9 cellular contexts compared by ENCODE assay signal in genomic region chr11:72227316-72228228, GRCh38. TPM values are rescaled to one million over a fixed set of nuclear protein-coding genes. Genes with fewer than 3 reads are reported as not detected.
A peak's percentile ranks its signal among the peaks of the same experiment; 100 is the strongest.
DNase-seq lines count a peak whose midpoint lies in the region; ATAC-seq, FAIRE-seq and TF ChIP-seq lines count a peak whose summit lies in the region.
"Had no signal": no experiment of that assay in that cellular context is flagged by ENCODE, and none has a peak within 500 bp of the region (broad histone marks: within the 10 kb centered on the region; RNA-seq: fewer than 3 reads in every experiment).

No MANE protein-coding gene starts in this region.

- POLR2A ChIA-PET in PC-3 (lab: Charles Lee; ENCODE audit: unreplicated experiment) (no interaction called here), HEK293T (lab: Yijun Ruan, JAX) (interaction anchor here (6.4 kb wide), 1 partner anchor 9 kb away, joined by 45 read pairs; no protein-coding TSS in a partner anchor)

- TF ChIP-seq CTCF in AG10803 (conservative IDR thresholded peaks at IDR 0.05; ENCODE audit: low read length) (no peak), PC-3 (conservative IDR thresholded peaks at IDR 0.05; ENCODE audit: low read depth, low read length) (no peak), lung (IDR thresholded peaks at IDR 0.05; ENCODE audit: control extremely low read depth, extremely low read depth) (no peak)

- H3K36me3 ChIP-seq in PC-3 (ENCODE audit: low read depth, low read length) (peaks cover 42% of the 10 kb centered on the region), lung (ENCODE audit: control insufficient read depth in 2 of 2, insufficient read depth in 2 of 2, low read length in 2 of 2) (peaks cover 0 to 54% of the 10 kb centered on the region in 2 donors)

- intact Hi-C loops in PC-3 (cut with micrococcal nuclease), result no loop called here

- no peaks in the 10 kb centered on the region for H3K9me2 ChIP-seq in PC-3 (replicated peaks; ENCODE audit: low read length)

- H4K20me1 ChIP-seq in PC-3 (ENCODE audit: low read length), result no peaks in the 10 kb centered on the region

- H3K27me3 ChIP-seq in PC-3 (ENCODE audit: low read length) (no peaks in the 10 kb centered on the region), lung (ENCODE audit: control insufficient read depth, insufficient read depth) (no peaks in the 10 kb centered on the region)

- no peak overlapping the region for H3K9ac ChIP-seq in PC-3 (ENCODE audit: low read length)

- H3K4me1 ChIP-seq in PC-3 (ENCODE audit: insufficient read depth, low read length) (peaks cover 10% of the 10 kb centered on the region), lung (ENCODE audit: control insufficient read depth in 2 of 2, insufficient read depth in 2 of 2, low read length in 2 of 2) (peaks cover 1 to 4% of the 10 kb centered on the region in 2 donors)

- no peak overlapping the region for H3K27ac ChIP-seq in PC-3 (ENCODE audit: low read length)
- no peak overlapping the region for H3K27ac ChIP-seq in lung (ENCODE audit: low read depth in 1 of 2, low read length in 1 of 2)

- BruUV-seq in PC-3 (replicated peaks; lab: Mats Ljungman, UMichigan), result no TSS peak

- DNase-seq in AG10803 (ENCODE audit: low read depth), result peak; percentile 23
- DNase-seq in HTR-8/SVneo (ENCODE audit: insufficient read length, low spot score), result no peak
- peak; percentile 17 for DNase-seq in PC-3
- peak; percentile 27 for DNase-seq in lung (ENCODE audit: low spot score)
- DNase-seq in HEK293T (ENCODE audit: extremely low spot score), result no peak
- no peak for DNase-seq in stimulated activated CD4-positive, alpha-beta T cell treated with anti-CD3 and anti-CD28 coated beads, Interleukin-12 subunit alpha, Interleukin-12 subunit beta, amount 100 ng/mL, for 4 hours
- no peak for DNase-seq in NCI-H2227 treated with DMSO at 0.1 percent for 48 hours (lab: John Stamatoyannopoulos, UW)

- CTCF ChIA-PET in PC-3 (lab: Charles Lee) (no interaction called here), HEK293T (lab: Yijun Ruan, JAX) (no interaction called here)

- H2AFZ ChIP-seq in PC-3 (ENCODE audit: low read length), result no peak overlapping the region

- no peak overlapping the region for H3K4me2 ChIP-seq in PC-3 (ENCODE audit: low read length)

- H3K79me2 ChIP-seq in PC-3 (ENCODE audit: low read length), result peaks cover 37% of the 10 kb centered on the region

- H3K9me3 ChIP-seq in PC-3 (ENCODE audit: low read length) (no peaks in the 10 kb centered on the region), lung (ENCODE audit: control insufficient read depth in 2 of 2, insufficient read depth in 1 of 2, low read length in 1 of 2) (no peaks in the 10 kb centered on the region)

- H3F3A ChIP-seq in PC-3 (ENCODE audit: low read length, unreplicated experiment), result no peaks in the 10 kb centered on the region

- peak; percentile 54 for FAIRE-seq in HTR-8/SVneo (lab: Jason Lieb, UNC)
- FAIRE-seq: endometrium had no signal

- H3K4me3 ChIP-seq in AG10803 (ENCODE audit: low read length), result no peak overlapping the region
- no peak overlapping the region for H3K4me3 ChIP-seq in PC-3 (ENCODE audit: low read length)
- H3K4me3 ChIP-seq in lung, result no peak overlapping the region

- ATAC-seq in PC-3 (no peak), lung (ENCODE audit: insufficient read depth, low FRiP score) (no peak), HG03280 (IDR thresholded peaks at IDR 0.05; ENCODE audit: unreplicated experiment) (no peak)

- WGBS in lung, 2 donors, result 86 to 92% methylated on average over 14 of the region's 14 CpGs

TF ChIP-seq in HEK293T, 16 proteins besides CTCF, POLR2A, EP300 and RAD21:
- TF ChIP-seq ELF4 (IDR thresholded peaks at IDR 0.05), result no peak
- TF ChIP-seq SUZ12 (IDR thresholded peaks at IDR 0.05), result no peak
- no peak for TF ChIP-seq SP1 (IDR thresholded peaks at IDR 0.05)
- no peak for TF ChIP-seq PKNOX1 (IDR thresholded peaks at IDR 0.05)
- no peak for TF ChIP-seq HDGF (IDR thresholded peaks at IDR 0.05; ENCODE audit: borderline replicate concordance)
- no peak for TF ChIP-seq ZNF384 (IDR thresholded peaks at IDR 0.05)

RNA-seq across cellular contexts. Expression of gene INPPL1, which starts 3.0 kb away (rescaled TPM):
- 100 and 121 TPM in 2 replicates for total RNA-seq in PC-3 (2014; rRNA removed)
- total RNA-seq in lung, result 100 to 1,000 TPM in 1 of 2 donors, 10 to 100 TPM in 1; 76.7 to 199 TPM
- polyA plus RNA-seq in lung, result 100 to 1,000 TPM in 1 of 2 donors, 10 to 100 TPM in 1; 66.3 to 107 TPM

RNA-seq across cellular contexts. Expression of gene FOLR2, which starts 11.0 kb away (rescaled TPM):
- total RNA-seq in PC-3 (2014; rRNA removed) (not detected in 2 replicates), lung (10 to 100 TPM in 1 of 2 donors, 1 to 10 TPM in 1; 9.3 to 19.7 TPM)
- 10 to 100 TPM in 1 of 2 donors, 1 to 10 TPM in 1; 3.2 to 11.2 TPM for polyA plus RNA-seq in lung

RNA-seq across cellular contexts. Expression of gene PHOX2A, which starts 16.4 kb away (rescaled TPM):
- total RNA-seq in PC-3 (2014; rRNA removed) (not detected in 2 replicates), lung (not detected)
- not detected for polyA plus RNA-seq in lung

RNA-seq across cellular contexts. Expression of gene FOLR1, which starts 35.6 kb away (rescaled TPM):
- 0.36 TPM in 1 of 2 replicates, not detected in the other for total RNA-seq in PC-3 (2014; rRNA removed)
- total RNA-seq in lung, result 100 to 1,000 TPM; 120 to 182 TPM
- 100 to 1,000 TPM in 1 of 2 donors, 10 to 100 TPM in 1; 76.0 to 212 TPM for polyA plus RNA-seq in lung

Comparison
In these comparisons a context has a peak if more than half of its experiments do, and no peak if none do; other contexts are left out.
1. DNase-seq: peak in AG10803 (single experiment), PC-3 (single experiment) and lung (single experiment); none in HTR-8/SVneo (single experiment), HEK293T (single experiment), stimulated activated CD4-positive, alpha-beta T cell treated with anti-CD3 and anti-CD28 coated beads, Interleukin-12 subunit alpha, Interleukin-12 subunit beta, amount 100 ng/mL, for 4 hours (single experiment) and NCI-H2227 treated with DMSO at 0.1 percent for 48 hours (single experiment).
2. RNA of gene FOLR2, which starts 11.0 kb away (total RNA-seq): 9.3 to 19.7 TPM in lung; not detected in PC-3; every median in the first group is over 10 times any median in the second.